ENCODE assay signal across 29 cellular contexts in genomic region chr18:33562741-33563140, GRCh38. TPM values are rescaled to one million over a fixed set of nuclear protein-coding genes. Genes with fewer than 3 reads are reported as not detected.
A peak's percentile ranks its signal among the peaks of the same experiment; 100 is the strongest.
DNase-seq lines count a peak whose midpoint lies in the region; ATAC-seq, FAIRE-seq and TF ChIP-seq lines count a peak whose summit lies in the region.
"Had no signal": no experiment of that assay in that cellular context is flagged by ENCODE, and none has a peak within 500 bp of the region (broad histone marks: within the 10 kb centered on the region; RNA-seq: fewer than 3 reads in every experiment).

No MANE protein-coding gene starts in this region.

- FAIRE-seq in HepG2 (lab: Jason Lieb, UNC): no peak
- FAIRE-seq: GM18507, HTR-8/SVneo had no signal

- H3K9me3 Mint-ChIP-seq in nephron progenitor cell: peaks cover 29% of the 10 kb centered on the region

- H3K9me3 ChIP-seq in liver (ENCODE audit: control insufficient read depth in 4 of 4, low read length in 3 of 4) (peaks cover 0 to under 1% (median 0%) of the 10 kb centered on the region in 4 donors), HepG2 (ENCODE audit: low read length) (no peaks in the 10 kb centered on the region), thyroid gland (no peaks in the 10 kb centered on the region)
- H3K9me3 ChIP-seq: BLaER1, MG63, SJCRH30 had no signal

- peaks cover 7% of the 10 kb centered on the region for H3K36me3 Mint-ChIP-seq in nephron progenitor cell (ENCODE audit: low read depth)
- H3K36me3 Mint-ChIP-seq: CD4-positive, CD25-positive, alpha-beta regulatory T cell had no signal

- H3K4me3 ChIP-seq in liver (ENCODE audit: low read depth in 1 of 3, low read length in 3 of 3): no peak overlapping the region
- H3K4me3 ChIP-seq in HepG2 (replicated peaks in 1 of 3; ENCODE audit: insufficient read depth in 1 of 3, low read depth in 2 of 3, low read length in 3 of 3): no peak overlapping the region
- H3K4me3 ChIP-seq in thyroid gland (replicated peaks in 1 of 3): no peak overlapping the region
- H3K4me3 ChIP-seq: BLaER1, GM23338, MG63, SJCRH30 had no signal

- POLR2A ChIA-PET in HepG2 (lab: Yijun Ruan, JAX): no interaction called here

- intact Hi-C loops in HepG2 (cut with micrococcal nuclease; ENCODE audit: unreplicated experiment) (no loop called here), thyroid gland (cut with DNase I) (no loop called here)

- no peak overlapping the region for H3K4me2 ChIP-seq in HepG2 (ENCODE audit: low read depth, low read length)
- H3K4me2 ChIP-seq: BLaER1, GM23338 had no signal

- CTCF ChIA-PET in HepG2 (lab: Yijun Ruan, JAX; ENCODE audit: low intra/inter-chr PET ratio, low total read pairs): no interaction called here

- TF ChIP-seq EP300 in HepG2 (IDR thresholded peaks at IDR 0.05; ENCODE audit: low read depth in 2 of 2, low read length in 2 of 2): no peak
- TF ChIP-seq EP300 in HepG2 (CRISPR knock-in tag; IDR thresholded peaks at IDR 0.05; ENCODE audit: borderline replicate concordance): no peak

- in situ Hi-C loops in HepG2 (cut with HindIII; ENCODE audit: extremely low pct_ligation_motif_present, low pct_unique_long_range_greater_than_20kb): no loop called here

- H3K36me3 ChIP-seq in liver (ENCODE audit: control insufficient read depth in 4 of 4, insufficient read depth in 3 of 4, low read depth in 1 of 4, low read length in 3 of 4): no peaks in the 10 kb centered on the region
- no peaks in the 10 kb centered on the region for H3K36me3 ChIP-seq in HepG2 (replicated peaks in 1 of 2; ENCODE audit: control insufficient read depth in 1 of 2, insufficient read depth in 2 of 2, low read length in 2 of 2)
- H3K36me3 ChIP-seq in thyroid gland: no peaks in the 10 kb centered on the region
- H3K36me3 ChIP-seq: BLaER1, MG63, SJCRH30 had no signal

- no peaks in the 10 kb centered on the region for H3K27me3 Mint-ChIP-seq in nephron progenitor cell (ENCODE audit: low read depth, poor library complexity)
- H3K27me3 Mint-ChIP-seq: CD4-positive, CD25-positive, alpha-beta regulatory T cell had no signal

- TF ChIP-seq CTCF in liver (IDR thresholded peaks at IDR 0.05; ENCODE audit: low read depth, low read length, missing input control) (no peak), HepG2 (CRISPR knock-in tag; IDR thresholded peaks at IDR 0.05) (no peak), nephron progenitor cell (IDR thresholded peaks at IDR 0.05) (no peak), thyroid gland (IDR thresholded peaks at IDR 0.05) (no peak)

- TF ChIP-seq RAD21 in liver (IDR thresholded peaks at IDR 0.05) (no peak), HepG2 (CRISPR knock-in tag; IDR thresholded peaks at IDR 0.05) (no peak)

- no peak for DNase-seq in HepG2 (ENCODE audit: low spot score)
- DNase-seq in nephron progenitor cell: no peak
- peak; percentile 27 to 37 for DNase-seq in thyroid gland
- DNase-seq in NCI-H2227 treated with DMSO at 0.1 percent for 48 hours (lab: John Stamatoyannopoulos, UW): no peak
- no peak for DNase-seq in activated effector memory CD4-positive, alpha-beta T cell treated with anti-CD3 and anti-CD28 coated beads, Interleukin-2, amount 50 U/mL, for 16 hours
- no peak for DNase-seq in SIG-M5 (lab: John Stamatoyannopoulos, UW)
- DNase-seq: CD4-positive, CD25-positive, alpha-beta regulatory T cell; DMS53; HCEC 1CT; IMR-90; KG1; MG63; NCI-H1105 treated with DMSO at 0.1 percent for 48 hours; NCI-H146; NCI-H1930; NCI-H2107; NCI-H446 treated with DMSO at 0.1 percent for 48 hours; NCI-H526; NCI-H82; NK-92 treated with Interleukin-12 subunit alpha and Interleukin-12 subunit beta, amount 100 ng/mL, for 24 hours; PC-3; SJCRH30 had no signal

- no peak for ATAC-seq in HepG2
- ATAC-seq: GM23338, PC-3 had no signal

- no peak overlapping the region for H3K4me3 Mint-ChIP-seq in nephron progenitor cell
- H3K4me3 Mint-ChIP-seq: CD4-positive, CD25-positive, alpha-beta regulatory T cell; GM23338 had no signal

- H3K9ac ChIP-seq in liver (ENCODE audit: low read depth in 1 of 2, low read length in 2 of 2) (no peak overlapping the region), HepG2 (ENCODE audit: insufficient read depth, low read depth, low read length) (no peak overlapping the region)
- H3K9ac ChIP-seq: BLaER1 had no signal

- H2AFZ ChIP-seq in HepG2 (ENCODE audit: low read length): no peak overlapping the region
- H2AFZ ChIP-seq: GM23338 had no signal

- BruUV-seq in HepG2 (replicated peaks; lab: Mats Ljungman, UMichigan): no TSS peak

- TF ChIP-seq POLR2A in HepG2 (IDR thresholded peaks at IDR 0.05; ENCODE audit: insufficient read depth in 1 of 2, low read depth in 2 of 2, low read length in 2 of 2) (no peak), thyroid gland (IDR thresholded peaks at IDR 0.05) (no peak)

- H3K27ac ChIP-seq in liver (ENCODE audit: low read depth in 1 of 2, low read length in 2 of 2): no peak overlapping the region
- H3K27ac ChIP-seq in HepG2 (ENCODE audit: extremely low read length, insufficient read depth, low read length): no peak overlapping the region
- H3K27ac ChIP-seq in thyroid gland: peak overlapping the region in 2 of 3 donors; percentile 24 to 61
- H3K27ac ChIP-seq: BLaER1, SJCRH30 had no signal

- H3K27me3 ChIP-seq in liver (ENCODE audit: control insufficient read depth in 4 of 4, insufficient read depth in 4 of 4, low read length in 3 of 4): no peaks in the 10 kb centered on the region
- no peaks in the 10 kb centered on the region; a peak in 1 of 5 replicates for H3K27me3 ChIP-seq in HepG2 (ENCODE audit: control insufficient read depth in 1 of 2, insufficient read depth in 2 of 2, low read length in 2 of 2)
- no peaks in the 10 kb centered on the region for H3K27me3 ChIP-seq in thyroid gland
- H3K27me3 ChIP-seq: BLaER1, MG63, SJCRH30 had no signal

- H3K4me1 ChIP-seq in liver (ENCODE audit: control insufficient read depth in 4 of 4, insufficient read depth in 4 of 4, low read length in 3 of 4) (no peaks in the 10 kb centered on the region), HepG2 (ENCODE audit: insufficient read depth, low read length) (no peaks in the 10 kb centered on the region), thyroid gland (peaks cover 7 to 8% of the 10 kb centered on the region in 2 donors)
- H3K4me1 ChIP-seq: SJCRH30 had no signal

- H3K27ac Mint-ChIP-seq in nephron progenitor cell: peak overlapping the region; percentile 50
- H3K27ac Mint-ChIP-seq: CD4-positive, CD25-positive, alpha-beta regulatory T cell; GM23338 had no signal

- no peaks in the 10 kb centered on the region for H4K20me1 ChIP-seq in HepG2 (ENCODE audit: insufficient read depth, low read length)
- H4K20me1 ChIP-seq: BLaER1 had no signal

- peaks cover 17% of the 10 kb centered on the region for H3K4me1 Mint-ChIP-seq in nephron progenitor cell
- H3K4me1 Mint-ChIP-seq: CD4-positive, CD25-positive, alpha-beta regulatory T cell had no signal

- H3K79me2 ChIP-seq in HepG2 (ENCODE audit: insufficient read depth, low read length): no peaks in the 10 kb centered on the region

- 28% methylated on average over 1 of the region's 1 CpG for WGBS in liver
- 0% methylated on average over 1 of the region's 1 CpG for WGBS in HepG2 (ENCODE audit: low lambda C conversion rate)
- 8 to 13% methylated on average over 1 of the region's 1 CpG for WGBS in thyroid gland, 2 donors

TF ChIP-seq in liver, 16 proteins besides CTCF, POLR2A, EP300 and RAD21:
- peak; percentile 37 for TF ChIP-seq FOXA2 (IDR thresholded peaks at IDR 0.05)
- no peak for TF ChIP-seq TAF1 (conservative IDR thresholded peaks at IDR 0.05)
- no peak for TF ChIP-seq SP1 (IDR thresholded peaks at IDR 0.05)

RNA-seq across cellular contexts. Expression of gene ASXL3, which starts 15.3 kb away (rescaled TPM):
- total RNA-seq in liver: 1 to 10 TPM in 1 of 2 donors, under 1 TPM in 1; 0.19 to 1.3 TPM
- polyA plus RNA-seq in liver: under 1 TPM; 0.36 to 0.42 TPM
- total RNA-seq in HepG2 (2016; rRNA removed; fragmentation: Illumina TruSeq; extraction: Trizol): not detected in 2 replicates
- total RNA-seq in HepG2 (2016; cell fraction: cytosol; rRNA removed; fragmentation: Illumina TruSeq; extraction: Trizol; ENCODE audit: low read depth): not detected in 2 replicates
- total RNA-seq in HepG2 (2016; cell fraction: insoluble cytoplasmic fraction; rRNA removed; fragmentation: Illumina TruSeq; extraction: Trizol): not detected in 2 replicates
- not detected in 2 replicates for total RNA-seq in HepG2 (2016; cell fraction: membrane; rRNA removed; fragmentation: Illumina TruSeq; extraction: Trizol)
- not detected in 2 replicates for total RNA-seq in HepG2 (2016; cell fraction: nucleus; rRNA removed; fragmentation: Illumina TruSeq; extraction: Trizol)
- not detected in 2 replicates for polyA plus RNA-seq in HepG2 (2011; rRNA removed)
- polyA plus RNA-seq in HepG2 (2011; cell fraction: cytosol; rRNA removed): not detected in 2 replicates
- not detected in 2 replicates for polyA plus RNA-seq in HepG2 (2011; cell fraction: nucleus; rRNA removed)
- not detected in 2 replicates for polyA plus RNA-seq in HepG2 (2012)
- not detected in 2 replicates for polyA plus RNA-seq in HepG2 (2016; cell fraction: cytosol; fragmentation: Illumina TruSeq; extraction: Trizol; ENCODE audit: low read depth)
- not detected in 2 replicates for polyA plus RNA-seq in HepG2 (2016; cell fraction: insoluble cytoplasmic fraction; fragmentation: Illumina TruSeq; extraction: Trizol; ENCODE audit: low read depth)
- polyA plus RNA-seq in HepG2 (2016; cell fraction: membrane; fragmentation: Illumina TruSeq; extraction: Trizol; ENCODE audit: low read depth): not detected in 2 replicates
- not detected in 2 replicates for polyA plus RNA-seq in HepG2 (2016; cell fraction: nucleus; fragmentation: Illumina TruSeq; extraction: Trizol; ENCODE audit: insufficient read depth, low read depth)
- not detected in 2 replicates for polyA minus RNA-seq in HepG2 (2011; rRNA and poly(A)+ RNA removed; ENCODE audit: low replicate concordance)
- polyA minus RNA-seq in HepG2 (2011; cell fraction: cytosol; rRNA and poly(A)+ RNA removed): not detected in 2 replicates
- not detected in 2 replicates for polyA minus RNA-seq in HepG2 (2011; cell fraction: nucleus; rRNA and poly(A)+ RNA removed)
- 10 to 100 TPM in 3 of 4 donors, 1 to 10 TPM in 1; 8.3 to 25.3 (median 20.3) TPM for total RNA-seq in thyroid gland
- total RNA-seq: A172; CD4-positive, CD25-positive, alpha-beta regulatory T cell; G401; PC-3; SJCRH30 had no signal
- polyA plus RNA-seq: CD4-positive, CD25-positive, alpha-beta regulatory T cell had no signal

Comparison
In these comparisons a context has a peak if more than half of its experiments do, and no peak if none do; other contexts are left out.
1. H3K27ac ChIP-seq: peak in thyroid gland (2 of 3); none in liver (0 of 2) and HepG2 (single experiment).
2. DNase-seq: peak in thyroid gland (2 of 2); none in HepG2 (single experiment), nephron progenitor cell (single experiment), NCI-H2227 treated with DMSO at 0.1 percent for 48 hours (single experiment), activated effector memory CD4-positive, alpha-beta T cell treated with anti-CD3 and anti-CD28 coated beads, Interleukin-2, amount 50 U/mL, for 16 hours (single experiment) and SIG-M5 (single experiment).